In the genomic region with DNA sequence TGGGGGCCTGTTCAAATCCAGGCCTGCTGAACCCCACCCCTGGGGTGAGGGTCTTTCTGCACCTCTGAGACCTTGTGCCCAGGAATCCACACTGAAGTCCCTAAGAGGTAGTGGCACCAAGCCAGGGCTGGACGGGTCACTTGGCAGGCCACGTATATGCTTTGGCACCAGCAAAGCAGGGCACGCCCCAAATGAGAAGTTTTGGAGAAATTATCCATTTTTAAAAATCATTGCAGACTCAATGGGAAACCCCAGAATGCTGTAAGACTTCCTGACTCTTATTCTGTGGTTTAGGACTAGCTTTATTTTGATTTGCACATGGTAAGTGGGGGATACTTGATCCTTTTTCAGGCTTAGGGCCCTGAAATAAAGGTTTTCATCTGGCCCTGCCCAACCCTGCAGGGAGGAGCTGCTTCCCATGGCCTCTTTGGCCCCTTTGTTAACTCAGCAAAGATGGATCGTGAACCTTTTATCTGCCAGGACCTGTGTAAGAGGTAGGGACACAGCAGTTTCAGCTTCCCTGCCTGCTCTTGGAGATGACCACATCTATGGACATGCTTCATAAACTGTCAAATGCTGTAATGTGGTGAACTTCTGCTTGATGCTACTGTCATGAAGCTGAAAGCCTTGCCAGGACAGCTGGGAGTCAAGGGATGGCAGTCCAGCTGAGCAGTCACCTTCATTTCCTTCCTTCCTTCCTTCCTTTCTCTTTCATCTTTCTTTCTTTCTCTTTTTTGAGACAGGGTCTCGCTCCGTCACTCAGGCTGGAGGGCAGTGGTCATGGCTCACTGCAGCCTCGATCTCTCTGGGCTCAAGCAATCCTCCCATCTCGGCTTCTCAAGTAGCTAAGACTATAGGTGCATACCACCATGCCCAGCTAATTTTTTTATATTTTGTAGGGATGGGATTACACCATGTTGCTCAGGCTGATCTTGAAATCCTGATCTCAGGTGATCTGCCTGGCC, we compare ENCODE assay signal across 9 cellular contexts.
DNase-seq lines count a peak whose midpoint lies in the region; ATAC-seq, FAIRE-seq and TF ChIP-seq lines count a peak whose summit lies in the region.
"Had no signal": no experiment of that assay in that cellular context is flagged by ENCODE, and none has a peak within 500 bp of the region (broad histone marks: within the 10 kb centered on the region; RNA-seq: fewer than 3 reads in every experiment).

No MANE protein-coding gene starts in this region.

- intact Hi-C loops in Calu3 (cut with micrococcal nuclease; ENCODE audit: unreplicated experiment), result no loop called here

- TSS peak; percentile 79 for BruUV-seq in Calu3 (replicated peaks; lab: Mats Ljungman, UMichigan)

- no peak overlapping the region for H2AFZ ChIP-seq in parathyroid adenoma

- H3K4me1 ChIP-seq in gastroesophageal sphincter (peaks cover 0 to 49% (median 17%) of the 10 kb centered on the region in 3 donors), parathyroid adenoma (peaks cover 6% of the 10 kb centered on the region)

- CTCF ChIA-PET in Calu3 (lab: Charles Lee), result interaction anchor here (0.5 to 5.5 kb wide), 8 partner anchors 11 to 741 kb away, joined by 3 to 60 read pairs (median 4); no protein-coding TSS in a partner anchor

- TF ChIP-seq EP300 in gastroesophageal sphincter (IDR thresholded peaks at IDR 0.05), result no peak

- no peak for TF ChIP-seq POLR2A in gastroesophageal sphincter (IDR thresholded peaks at IDR 0.05)

- no peaks in the 10 kb centered on the region for H3K9me3 Mint-ChIP-seq in Calu3 (ENCODE audit: low read depth, unreplicated experiment)
- no peaks in the 10 kb centered on the region for H3K9me3 Mint-ChIP-seq in activated naive CD8-positive, alpha-beta T cell treated with anti-CD3 and anti-CD28 coated beads for 36 hours

- H3K9me3 ChIP-seq in gastroesophageal sphincter (peaks cover 0 to 5% (median 0%) of the 10 kb centered on the region in 3 donors), parathyroid adenoma (ENCODE audit: control insufficient read depth, low read length) (no peaks in the 10 kb centered on the region)

- 65 to 69% methylated on average over 7 of the region's 8 CpGs for WGBS in gastroesophageal sphincter (ENCODE audit: low coverage in 1 of 2), 2 donors

- H3K27me3 ChIP-seq in gastroesophageal sphincter (no peaks in the 10 kb centered on the region), parathyroid adenoma (ENCODE audit: control insufficient read depth, insufficient read depth, low read length) (no peaks in the 10 kb centered on the region)

- H3K36me3 Mint-ChIP-seq in Calu3 (ENCODE audit: insufficient read depth, unreplicated experiment), result peaks cover 24% of the 10 kb centered on the region
- peaks cover 2% of the 10 kb centered on the region for H3K36me3 Mint-ChIP-seq in activated naive CD8-positive, alpha-beta T cell treated with anti-CD3 and anti-CD28 coated beads for 36 hours

- H3K4me1 Mint-ChIP-seq in Calu3 (ENCODE audit: low read depth, unreplicated experiment), result peaks cover 47% of the 10 kb centered on the region
- H3K4me1 Mint-ChIP-seq in activated naive CD8-positive, alpha-beta T cell treated with anti-CD3 and anti-CD28 coated beads for 36 hours, result peaks cover 13% of the 10 kb centered on the region

- in situ Hi-C loops in SK-MEL-5 (cut with HindIII; ENCODE audit: low pct_unique_long_range_greater_than_20kb, low sequenced_read_pairs), result no loop called here

- H3K27ac ChIP-seq in gastroesophageal sphincter (peak overlapping the region in 3 of 4 donors; percentile 75 to 80 (median 76)), parathyroid adenoma (peak overlapping the region; percentile 60)

- H3K4me2 ChIP-seq in parathyroid adenoma (ENCODE audit: low read length), result no peak overlapping the region

- no peaks in the 10 kb centered on the region for H3K79me2 ChIP-seq in parathyroid adenoma

- ATAC-seq in gastroesophageal sphincter, result no peak

- peak overlapping the region; percentile 99 for H3K27ac Mint-ChIP-seq in Calu3 (ENCODE audit: unreplicated experiment)
- H3K27ac Mint-ChIP-seq in activated naive CD8-positive, alpha-beta T cell treated with anti-CD3 and anti-CD28 coated beads for 36 hours, result no peak overlapping the region

- FAIRE-seq in D721Med (lab: Jason Lieb, UNC), result no peak

- H3K4me3 ChIP-seq in gastroesophageal sphincter, result no peak overlapping the region
- no peak overlapping the region for H3K4me3 ChIP-seq in parathyroid adenoma (ENCODE audit: low read depth, low read length)

- H3K27me3 Mint-ChIP-seq in Calu3 (ENCODE audit: unreplicated experiment), result no peaks in the 10 kb centered on the region
- no peaks in the 10 kb centered on the region for H3K27me3 Mint-ChIP-seq in activated naive CD8-positive, alpha-beta T cell treated with anti-CD3 and anti-CD28 coated beads for 36 hours

- TF ChIP-seq CTCF in Calu3 (IDR thresholded peaks at IDR 0.05; ENCODE audit: unreplicated experiment), result no peak
- no peak for TF ChIP-seq CTCF in gastroesophageal sphincter (IDR thresholded peaks at IDR 0.05)
- TF ChIP-seq CTCF in parathyroid adenoma (IDR thresholded peaks at IDR 0.05), result no peak
- no peak for TF ChIP-seq CTCF in D721Med (IDR thresholded peaks at IDR 0.05; ENCODE audit: insufficient read depth, missing control alignments)

- no peaks in the 10 kb centered on the region for H3K36me3 ChIP-seq in gastroesophageal sphincter
- no peaks in the 10 kb centered on the region for H3K36me3 ChIP-seq in parathyroid adenoma (ENCODE audit: control insufficient read depth, insufficient read depth, low read length)

- H3K9ac ChIP-seq in parathyroid adenoma, result no peak overlapping the region

- peak overlapping the region; percentile 61 for H3K4me3 Mint-ChIP-seq in Calu3 (ENCODE audit: low read depth, unreplicated experiment)
- no peak overlapping the region for H3K4me3 Mint-ChIP-seq in activated naive CD8-positive, alpha-beta T cell treated with anti-CD3 and anti-CD28 coated beads for 36 hours

- peak; percentile 73 for DNase-seq in Calu3
- peak; percentile 56 for DNase-seq in SK-MEL-5 (ENCODE audit: low read depth, low spot score)
- DNase-seq in SIG-M5 (lab: John Stamatoyannopoulos, UW), result no peak
- no peak for DNase-seq in activated naive CD8-positive, alpha-beta T cell treated with anti-CD3 and anti-CD28 coated beads for 36 hours
- no peak for DNase-seq in D721Med (ENCODE audit: insufficient read length, low spot score)
- DNase-seq in stimulated activated CD4-positive, alpha-beta T cell treated with anti-CD3 and anti-CD28 coated beads, Interleukin-4, amount 100 ng/mL, for 1 hour, result no peak
- DNase-seq: NCI-H1694 had no signal

Comparison
In these comparisons a context has a peak if more than half of its experiments do, and no peak if none do; other contexts are left out.
1. DNase-seq: peak in Calu3 (single experiment) and SK-MEL-5 (single experiment); none in SIG-M5 (single experiment), activated naive CD8-positive, alpha-beta T cell treated with anti-CD3 and anti-CD28 coated beads for 36 hours (single experiment), D721Med (single experiment) and stimulated activated CD4-positive, alpha-beta T cell treated with anti-CD3 and anti-CD28 coated beads, Interleukin-4, amount 100 ng/mL, for 1 hour (single experiment).